In the genomic region with DNA sequence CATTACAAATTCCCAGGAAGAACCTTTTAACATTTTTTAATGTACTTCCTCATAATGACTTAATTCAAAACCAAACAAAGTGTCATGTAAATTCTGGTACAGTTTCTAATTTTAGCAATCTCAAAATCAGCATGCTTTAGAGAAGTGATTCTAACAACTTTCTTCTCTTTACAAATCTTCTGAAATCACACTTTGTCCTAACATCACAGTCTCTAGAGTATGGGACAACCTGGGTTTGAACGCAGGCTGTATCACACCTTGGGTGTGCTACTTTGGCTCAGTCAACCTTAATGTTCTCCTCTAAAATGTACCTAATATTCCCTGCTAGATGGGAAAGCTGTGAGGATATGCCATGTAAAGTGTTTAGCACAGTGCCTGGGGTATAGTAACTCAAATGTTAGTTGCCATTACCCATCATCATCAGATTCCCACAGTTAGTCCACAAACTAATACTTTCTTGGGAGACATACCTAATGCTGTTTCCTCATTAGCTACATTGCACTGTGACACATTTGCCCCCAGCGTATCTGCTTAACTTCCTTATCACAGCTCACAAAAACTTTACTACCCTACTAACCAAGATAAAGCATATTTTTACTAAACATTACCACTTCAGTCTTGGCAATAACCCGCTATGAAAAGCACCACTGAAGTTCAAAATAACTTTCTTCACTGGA, we compare ENCODE assay signal across 1 cellular context.
TF ChIP-seq lines count a peak whose summit lies in the region.

No MANE protein-coding gene starts in this region.

TF ChIP-seq in K562, 482 proteins besides CTCF, POLR2A, EP300 and RAD21:
- TF ChIP-seq DDX20 (tag; IDR thresholded peaks at IDR 0.05; ENCODE audit: low read depth): no peak
- TF ChIP-seq, protein P1, sequence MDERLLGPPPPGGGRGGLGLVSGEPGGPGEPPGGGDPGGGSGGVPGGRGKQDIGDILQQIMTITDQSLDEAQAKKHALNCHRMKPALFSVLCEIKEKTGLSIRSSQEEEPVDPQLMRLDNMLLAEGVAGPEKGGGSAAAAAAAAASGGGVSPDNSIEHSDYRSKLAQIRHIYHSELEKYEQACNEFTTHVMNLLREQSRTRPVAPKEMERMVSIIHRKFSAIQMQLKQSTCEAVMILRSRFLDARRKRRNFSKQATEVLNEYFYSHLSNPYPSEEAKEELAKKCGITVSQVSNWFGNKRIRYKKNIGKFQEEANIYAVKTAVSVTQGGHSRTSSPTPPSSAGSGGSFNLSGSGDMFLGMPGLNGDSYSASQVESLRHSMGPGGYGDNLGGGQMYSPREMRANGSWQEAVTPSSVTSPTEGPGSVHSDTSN (CRISPR knock-in tag; IDR thresholded peaks at IDR 0.05; ENCODE audit: low read depth): no peak
- TF ChIP-seq, protein P1 (tag; conservative IDR thresholded peaks at IDR 0.05; ENCODE audit: low read depth): 0 out of 2 replicates have a peak, but pooled peaks have one; percentile 2
- TF ChIP-seq GTF2E2 (tag; IDR thresholded peaks at IDR 0.05): 0 out of 2 replicates have a peak, but pooled peaks have one; percentile 26
- TF ChIP-seq, protein P2, sequence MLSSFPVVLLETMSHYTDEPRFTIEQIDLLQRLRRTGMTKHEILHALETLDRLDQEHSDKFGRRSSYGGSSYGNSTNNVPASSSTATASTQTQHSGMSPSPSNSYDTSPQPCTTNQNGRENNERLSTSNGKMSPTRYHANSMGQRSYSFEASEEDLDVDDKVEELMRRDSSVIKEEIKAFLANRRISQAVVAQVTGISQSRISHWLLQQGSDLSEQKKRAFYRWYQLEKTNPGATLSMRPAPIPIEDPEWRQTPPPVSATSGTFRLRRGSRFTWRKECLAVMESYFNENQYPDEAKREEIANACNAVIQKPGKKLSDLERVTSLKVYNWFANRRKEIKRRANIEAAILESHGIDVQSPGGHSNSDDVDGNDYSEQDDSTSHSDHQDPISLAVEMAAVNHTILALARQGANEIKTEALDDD (IDR thresholded peaks at IDR 0.05): peak; percentile 95
TF ChIP-seq in K562: peak in this region for 3.
